13 cellular contexts compared by ENCODE assay signal in genomic region chr16:4617880-4618279, GRCh38. TPM values are rescaled to one million over a fixed set of nuclear protein-coding genes. Genes with fewer than 3 reads are reported as not detected.
DNase-seq lines count a peak whose midpoint lies in the region; ATAC-seq and TF ChIP-seq lines count a peak whose summit lies in the region.
"Had no signal": no experiment of that assay in that cellular context is flagged by ENCODE, and none has a peak within 500 bp of the region (broad histone marks: within the 10 kb centered on the region; RNA-seq: fewer than 3 reads in every experiment).

No MANE protein-coding gene starts in this region.

- H3K4me3 ChIP-seq in SK-N-MC (no peak overlapping the region), iPS-20b (ENCODE audit: low read length) (no peak overlapping the region), skeletal muscle tissue (ENCODE audit: low read length in 3 of 3) (peak overlapping the region in 2 of 3 donors; percentile 63 to 84)

- CTCF ChIA-PET in activated CD8-positive, alpha-beta memory T cell treated with anti-CD3 and anti-CD28 coated beads, Interleukin-2, amount 10 ng/mL, durations not matched to agents 7 days and 5 days (lab: Charles Lee): interaction anchor here (1.2 to 5.6 kb wide), 3 partner anchors 7 to 65 kb away, joined by 3 to 44 read pairs (median 4); partner anchors contain the start of gene MGRN1

- H3K27ac Mint-ChIP-seq in activated CD8-positive, alpha-beta memory T cell treated with anti-CD3 and anti-CD28 coated beads, Interleukin-2, amount 10 ng/mL, durations not matched to agents 7 days and 5 days: peak overlapping the region; percentile 43

- H3K27ac ChIP-seq in SK-N-MC (no peak overlapping the region), iPS-20b (ENCODE audit: low read length) (peak overlapping the region; percentile 65), skeletal muscle tissue (ENCODE audit: low read depth, low read length) (peak overlapping the region; percentile 100)

- H3K9me3 Mint-ChIP-seq in activated CD8-positive, alpha-beta memory T cell treated with anti-CD3 and anti-CD28 coated beads, Interleukin-2, amount 10 ng/mL, durations not matched to agents 7 days and 5 days (ENCODE audit: low read depth): no peaks in the 10 kb centered on the region

- no peak for TF ChIP-seq CTCF in GM13976 (IDR thresholded peaks at IDR 0.05; ENCODE audit: borderline replicate concordance, control extremely low read depth, extremely low read depth, insufficient read depth, missing control alignments)

- H3K9me3 ChIP-seq in SK-N-MC (ENCODE audit: low read depth, low read length) (no peaks in the 10 kb centered on the region), iPS-20b (ENCODE audit: insufficient read depth, low read depth, low read length) (no peaks in the 10 kb centered on the region), skeletal muscle tissue (ENCODE audit: control insufficient read depth in 3 of 3, low read length in 3 of 3) (no peaks in the 10 kb centered on the region)

- H3K4me1 ChIP-seq in iPS-20b (ENCODE audit: insufficient read depth, low read length): peaks cover 13% of the 10 kb centered on the region
- H3K4me1 ChIP-seq in skeletal muscle tissue (ENCODE audit: control insufficient read depth in 3 of 3, insufficient read depth in 3 of 3, low read length in 3 of 3): peaks cover 36 to 50% (median 45%) of the 10 kb centered on the region in 3 donors

- no peaks in the 10 kb centered on the region for H3K36me3 ChIP-seq in SK-N-MC (ENCODE audit: insufficient read depth, low read length)
- no peaks in the 10 kb centered on the region for H3K36me3 ChIP-seq in iPS-20b (ENCODE audit: insufficient read depth, low read depth, low read length)
- H3K36me3 ChIP-seq in skeletal muscle tissue (ENCODE audit: control insufficient read depth in 3 of 3, insufficient read depth in 3 of 3, low read length in 3 of 3): no peaks in the 10 kb centered on the region

- H3K27me3 Mint-ChIP-seq in activated CD8-positive, alpha-beta memory T cell treated with anti-CD3 and anti-CD28 coated beads, Interleukin-2, amount 10 ng/mL, durations not matched to agents 7 days and 5 days: no peaks in the 10 kb centered on the region

- no peak for ATAC-seq in activated CD8-positive, alpha-beta memory T cell treated with anti-CD3 and anti-CD28 coated beads, Interleukin-2, amount 10 ng/mL, durations not matched to agents 7 days and 5 days

- no peaks in the 10 kb centered on the region for H3K27me3 ChIP-seq in iPS-20b (ENCODE audit: insufficient read depth, low read length)
- H3K27me3 ChIP-seq in skeletal muscle tissue (ENCODE audit: control insufficient read depth in 3 of 3, insufficient read depth in 3 of 3, low read length in 3 of 3): no peaks in the 10 kb centered on the region

- H3K4me1 Mint-ChIP-seq in activated CD8-positive, alpha-beta memory T cell treated with anti-CD3 and anti-CD28 coated beads, Interleukin-2, amount 10 ng/mL, durations not matched to agents 7 days and 5 days: peaks cover 28% of the 10 kb centered on the region

- H3K4me3 Mint-ChIP-seq in activated CD8-positive, alpha-beta memory T cell treated with anti-CD3 and anti-CD28 coated beads, Interleukin-2, amount 10 ng/mL, durations not matched to agents 7 days and 5 days: no peak overlapping the region

- no peaks in the 10 kb centered on the region for H3K36me3 Mint-ChIP-seq in activated CD8-positive, alpha-beta memory T cell treated with anti-CD3 and anti-CD28 coated beads, Interleukin-2, amount 10 ng/mL, durations not matched to agents 7 days and 5 days

- H3K9ac ChIP-seq in SK-N-MC (ENCODE audit: insufficient read length): peak overlapping the region; percentile 99
- H3K9ac ChIP-seq in iPS-20b (ENCODE audit: low read depth, low read length): peak overlapping the region; percentile 97; the same call in 1 of the 2 replicates
- H3K9ac ChIP-seq in skeletal muscle tissue (ENCODE audit: low read depth in 1 of 3, low read length in 3 of 3): peak overlapping the region; percentile 3 to 100 (median 99)

- no peak for DNase-seq in activated CD8-positive, alpha-beta memory T cell treated with anti-CD3 and anti-CD28 coated beads, Interleukin-2, amount 10 ng/mL, durations not matched to agents 7 days and 5 days
- DNase-seq in activated CD8-positive, alpha-beta memory T cell treated with anti-CD3 and anti-CD28 coated beads, Interleukin-2, amount 50 U/mL, for 4 hours: no peak
- no peak for DNase-seq in SK-N-MC (ENCODE audit: low read depth, low spot score)
- no peak for DNase-seq in GM13976 (ENCODE audit: low spot score)
- DNase-seq in NCI-H1694 treated with DMSO at 0.1 percent for 48 hours (lab: John Stamatoyannopoulos, UW): no peak
- DNase-seq in DMS53 (lab: John Stamatoyannopoulos, UW): no peak
- DNase-seq: cerebellar nuclear complex; GDM1; NCI-H187 treated with DMSO at 0.1 percent for 48 hours; stimulated activated CD4-positive, alpha-beta T cell treated with anti-CD3 and anti-CD28 coated beads, Interleukin-1b, Interleukin-23, amount 100 ng/mL, for 48 hours; stimulated activated naive CD4-positive, alpha-beta T cell had no signal

- in situ Hi-C loops in GM13976 (cut with MboI; ENCODE audit: low sequenced_read_pairs, unreplicated experiment): no loop called here

RNA-seq across cellular contexts. Expression of gene UBALD1, which starts 3.2 kb away (rescaled TPM):
- total RNA-seq in activated CD8-positive, alpha-beta memory T cell treated with anti-CD3 and anti-CD28 coated beads, Interleukin-2, amount 10 ng/mL, durations not matched to agents 7 days and 5 days: 10 to 100 TPM; 20.2 to 27.7 TPM
- 1.0 TPM for total RNA-seq in skeletal muscle tissue

RNA-seq across cellular contexts. Expression of gene MGRN1, which starts 6.7 kb away (rescaled TPM):
- total RNA-seq in activated CD8-positive, alpha-beta memory T cell treated with anti-CD3 and anti-CD28 coated beads, Interleukin-2, amount 10 ng/mL, durations not matched to agents 7 days and 5 days: 10 to 100 TPM; 76.9 to 92.1 TPM
- 16.2 TPM for total RNA-seq in skeletal muscle tissue

Comparison
In these comparisons a context has a peak if more than half of its experiments do, and no peak if none do; other contexts are left out.
1. H3K4me3 ChIP-seq: peak in skeletal muscle tissue (2 of 3); none in SK-N-MC (single experiment) and iPS-20b (single experiment).
2. RNA of gene UBALD1, which starts 3.2 kb away (total RNA-seq): 20.2 to 27.7 TPM in activated CD8-positive, alpha-beta memory T cell treated with anti-CD3 and anti-CD28 coated beads, Interleukin-2, amount 10 ng/mL, durations not matched to agents 7 days and 5 days; 1.0 TPM in skeletal muscle tissue (single experiment); every median in the first group is over 10 times any median in the second.
3. Peak in every context shown above with its lines, with median percentiles within 50 percentile points of each other: H3K9ac ChIP-seq.